ENCODE assay signal across 26 cellular contexts in the genomic region with DNA sequence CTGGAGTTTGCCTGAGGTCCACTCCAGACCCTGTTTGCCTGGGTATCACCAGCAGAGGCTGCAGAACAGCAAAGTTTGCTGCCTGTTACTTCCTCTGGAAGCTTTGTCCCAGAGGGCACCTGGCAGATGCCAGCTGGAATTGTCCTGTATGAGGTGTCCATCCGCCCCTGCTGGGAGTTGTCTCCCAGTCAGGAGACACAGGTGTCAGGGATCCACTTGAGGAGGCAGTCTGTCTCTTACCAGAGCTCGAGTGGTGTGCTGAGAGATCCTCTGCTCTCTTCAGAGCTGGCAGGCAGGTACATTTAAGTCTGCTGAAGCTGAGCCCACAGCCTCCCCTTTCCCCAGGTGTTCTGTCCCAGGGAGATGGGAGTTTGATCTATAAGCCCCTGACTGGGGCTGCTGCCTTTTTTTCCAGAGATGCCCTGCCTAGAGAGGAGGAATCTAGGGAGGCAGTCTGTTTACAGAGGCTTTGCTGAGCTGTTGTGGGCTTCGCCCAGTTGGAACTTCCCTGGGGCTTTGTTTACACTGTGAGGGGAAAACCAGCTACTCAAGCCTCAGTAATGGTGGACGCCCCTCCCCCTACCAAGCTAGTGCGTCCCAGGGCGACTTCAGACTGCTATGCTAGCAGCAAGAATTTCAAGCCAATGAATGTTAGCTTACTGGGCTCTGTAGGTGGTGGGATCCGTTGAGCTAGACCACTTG. TPM values are rescaled to one million over a fixed set of nuclear protein-coding genes. Genes with fewer than 3 reads are reported as not detected.
DNase-seq lines count a peak whose midpoint lies in the region; ATAC-seq, FAIRE-seq and TF ChIP-seq lines count a peak whose summit lies in the region.
"Had no signal": no experiment of that assay in that cellular context is flagged by ENCODE, and none has a peak within 500 bp of the region (broad histone marks: within the 10 kb centered on the region; RNA-seq: fewer than 3 reads in every experiment).

No MANE protein-coding gene starts in this region.

- H3K27me3 Mint-ChIP-seq in WTC11 (ENCODE audit: low read depth) (no peaks in the 10 kb centered on the region), glutamatergic neuron (ENCODE audit: unreplicated experiment) (no peaks in the 10 kb centered on the region)
- H3K27me3 Mint-ChIP-seq: activated CD4-positive, alpha-beta memory T cell treated with anti-CD3 and anti-CD28 coated beads for 36 hours; progenitor cell of endocrine pancreas; stimulated activated memory B cell treated with anti-CD40 and anti-IgM and Interleukin-4, amounts not matched to agents 10 μg/mL and 1 μg/mL and 100 μg/mL, for 72 hours; T-cell had no signal

- peaks cover 22% of the 10 kb centered on the region for H3K4me1 Mint-ChIP-seq in WTC11
- H3K4me1 Mint-ChIP-seq in glutamatergic neuron (ENCODE audit: low read depth, unreplicated experiment) = no peaks in the 10 kb centered on the region
- H3K4me1 Mint-ChIP-seq: immature natural killer cell; stimulated activated memory B cell treated with anti-CD40 and anti-IgM and Interleukin-4, amounts not matched to agents 10 μg/mL and 1 μg/mL and 100 μg/mL, for 72 hours; T-cell had no signal

- FAIRE-seq in kidney (lab: Jason Lieb, UNC) = no peak

- CTCF ChIA-PET in WTC11 (lab: Charles Lee) = interaction anchor here (0.8 to 1.8 kb wide), 4 partner anchors 20 to 62 kb away, joined by 3 to 12 read pairs (median 4); no protein-coding TSS in a partner anchor

- POLR2A ChIA-PET in WTC11 (lab: Charles Lee) = interaction anchor here (0.5 to 0.6 kb wide), 2 partner anchors 67 to 1280 kb away, joined by 3 to 6 read pairs; no protein-coding TSS in a partner anchor

- peaks cover 0 to 4% of the 10 kb centered on the region in 2 donors for H3K9me3 ChIP-seq in kidney (ENCODE audit: control insufficient read depth in 1 of 2, low read length in 2 of 2)
- H3K9me3 ChIP-seq: neutrophil had no signal

- H3K9ac ChIP-seq in kidney (ENCODE audit: low read length in 2 of 2) = no peak overlapping the region
- H3K9ac ChIP-seq: BLaER1 had no signal

- H3K4me3 ChIP-seq in GM12865 (ENCODE audit: low read depth, low read length) = no peak overlapping the region
- H3K4me3 ChIP-seq in kidney (ENCODE audit: low read length in 2 of 2) = no peak overlapping the region
- H3K4me3 ChIP-seq: BLaER1, heart right ventricle, sigmoid colon, SJSA1 had no signal

- TF ChIP-seq CTCF in GM12865 (IDR thresholded peaks at IDR 0.05; ENCODE audit: insufficient read depth, low read depth, low read length, missing control alignments) (no peak), WTC11 (IDR thresholded peaks at IDR 0.05) (no peak), kidney (IDR thresholded peaks at IDR 0.05; ENCODE audit: borderline replicate concordance, extremely low read depth, insufficient read depth) (no peak), glutamatergic neuron (IDR thresholded peaks at IDR 0.05; ENCODE audit: partially characterized antibody, unreplicated experiment) (no peak)

- intact Hi-C loops in kidney (cut with DNase I) = no loop called here

- no peak overlapping the region for H3K27ac ChIP-seq in kidney (ENCODE audit: low read depth in 2 of 2, low read length in 2 of 2)
- H3K27ac ChIP-seq: BLaER1, heart right ventricle, neutrophil, sigmoid colon, SJSA1 had no signal

- peaks cover 48% of the 10 kb centered on the region for H3K36me3 Mint-ChIP-seq in WTC11
- H3K36me3 Mint-ChIP-seq in glutamatergic neuron (ENCODE audit: unreplicated experiment) = peaks cover 13% of the 10 kb centered on the region
- H3K36me3 Mint-ChIP-seq: activated CD4-positive, alpha-beta memory T cell treated with anti-CD3 and anti-CD28 coated beads for 36 hours; immature natural killer cell; stimulated activated memory B cell treated with anti-CD40 and anti-IgM and Interleukin-4, amounts not matched to agents 10 μg/mL and 1 μg/mL and 100 μg/mL, for 72 hours; T-cell had no signal

- no peaks in the 10 kb centered on the region for H3K4me1 ChIP-seq in kidney (ENCODE audit: control insufficient read depth in 1 of 2, insufficient read depth in 1 of 2, low read depth in 1 of 2, low read length in 2 of 2)
- H3K4me1 ChIP-seq: BLaER1, heart right ventricle, sigmoid colon had no signal

- no peaks in the 10 kb centered on the region for H3K36me3 ChIP-seq in kidney (ENCODE audit: control insufficient read depth in 1 of 2, insufficient read depth in 2 of 2, low read length in 2 of 2)
- H3K36me3 ChIP-seq: BLaER1, neutrophil, sigmoid colon had no signal

- ATAC-seq in HG02610 (IDR thresholded peaks at IDR 0.05; ENCODE audit: unreplicated experiment) = peak; percentile 61
- peak; percentile 94 for ATAC-seq in WTC11
- no peak for ATAC-seq in GM21723 (IDR thresholded peaks at IDR 0.05; ENCODE audit: unreplicated experiment)
- ATAC-seq: heart right ventricle; stimulated activated memory B cell treated with anti-CD40 and anti-IgM and Interleukin-4, amounts not matched to agents 10 μg/mL and 1 μg/mL and 100 μg/mL, for 72 hours; T-cell had no signal

- peaks cover 44% of the 10 kb centered on the region for H3K9me3 Mint-ChIP-seq in WTC11
- peaks cover 6% of the 10 kb centered on the region for H3K9me3 Mint-ChIP-seq in glutamatergic neuron (ENCODE audit: unreplicated experiment)

- DNase-seq in GM12865 (ENCODE audit: low read depth) (peak; percentile 19), WTC11 (ENCODE audit: low spot score) (peak; percentile 59), kidney (peak; percentile 24), GM19238 (ENCODE audit: insufficient read length, low spot score) (no peak), glutamatergic neuron (no peak), NCI-H1092 treated with DMSO at 0.1 percent for 48 hours (lab: John Stamatoyannopoulos, UW) (no peak)
- DNase-seq: activated CD4-positive, alpha-beta memory T cell treated with anti-CD3 and anti-CD28 coated beads for 36 hours; activated CD8-positive, alpha-beta memory T cell treated with anti-CD3 and anti-CD28 coated beads, Interleukin-2, amount 50 U/mL, for 4 hours; activated naive CD4-positive, alpha-beta T cell treated with anti-CD3 and anti-CD28 coated beads, Interleukin-2, amount 50 U/mL, for 16 hours; amniotic stem cell; DMS79; effector CD8-positive, alpha-beta T cell; heart right ventricle; immature natural killer cell; Karpas-422; NCI-H524 treated with DMSO at 0.1 percent for 48 hours; sigmoid colon; stimulated activated CD4-positive, alpha-beta T cell treated with anti-CD3 and anti-CD28 coated beads, Interleukin-4, amount 100 ng/mL, for 4 hours; T-cell had no signal

- H3K27ac Mint-ChIP-seq in WTC11 (peak overlapping the region; percentile 85), glutamatergic neuron (ENCODE audit: unreplicated experiment) (no peak overlapping the region)
- H3K27ac Mint-ChIP-seq: activated CD4-positive, alpha-beta memory T cell treated with anti-CD3 and anti-CD28 coated beads for 36 hours; immature natural killer cell; progenitor cell of endocrine pancreas; stimulated activated memory B cell treated with anti-CD40 and anti-IgM and Interleukin-4, amounts not matched to agents 10 μg/mL and 1 μg/mL and 100 μg/mL, for 72 hours; T-cell had no signal

- H3K4me3 Mint-ChIP-seq in WTC11 (no peak overlapping the region), glutamatergic neuron (ENCODE audit: unreplicated experiment) (no peak overlapping the region)
- H3K4me3 Mint-ChIP-seq: activated CD4-positive, alpha-beta memory T cell treated with anti-CD3 and anti-CD28 coated beads for 36 hours; immature natural killer cell; stimulated activated memory B cell treated with anti-CD40 and anti-IgM and Interleukin-4, amounts not matched to agents 10 μg/mL and 1 μg/mL and 100 μg/mL, for 72 hours; T-cell had no signal

TF ChIP-seq in WTC11, 78 proteins besides CTCF, POLR2A, EP300 and RAD21 (continues in another document):
- TF ChIP-seq, protein P1, sequence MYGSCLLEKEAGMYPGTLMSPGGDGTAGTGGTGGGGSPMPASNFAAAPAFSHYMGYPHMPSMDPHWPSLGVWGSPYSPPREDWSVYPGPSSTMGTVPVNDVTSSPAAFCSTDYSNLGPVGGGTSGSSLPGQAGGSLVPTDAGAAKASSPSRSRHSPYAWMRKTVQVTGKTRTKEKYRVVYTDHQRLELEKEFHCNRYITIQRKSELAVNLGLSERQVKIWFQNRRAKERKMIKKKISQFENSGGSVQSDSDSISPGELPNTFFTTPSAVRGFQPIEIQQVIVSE (CRISPR knock-in tag; IDR thresholded peaks at IDR 0.05; ENCODE audit: borderline replicate concordance) = no peak
- TF ChIP-seq, protein P2, sequence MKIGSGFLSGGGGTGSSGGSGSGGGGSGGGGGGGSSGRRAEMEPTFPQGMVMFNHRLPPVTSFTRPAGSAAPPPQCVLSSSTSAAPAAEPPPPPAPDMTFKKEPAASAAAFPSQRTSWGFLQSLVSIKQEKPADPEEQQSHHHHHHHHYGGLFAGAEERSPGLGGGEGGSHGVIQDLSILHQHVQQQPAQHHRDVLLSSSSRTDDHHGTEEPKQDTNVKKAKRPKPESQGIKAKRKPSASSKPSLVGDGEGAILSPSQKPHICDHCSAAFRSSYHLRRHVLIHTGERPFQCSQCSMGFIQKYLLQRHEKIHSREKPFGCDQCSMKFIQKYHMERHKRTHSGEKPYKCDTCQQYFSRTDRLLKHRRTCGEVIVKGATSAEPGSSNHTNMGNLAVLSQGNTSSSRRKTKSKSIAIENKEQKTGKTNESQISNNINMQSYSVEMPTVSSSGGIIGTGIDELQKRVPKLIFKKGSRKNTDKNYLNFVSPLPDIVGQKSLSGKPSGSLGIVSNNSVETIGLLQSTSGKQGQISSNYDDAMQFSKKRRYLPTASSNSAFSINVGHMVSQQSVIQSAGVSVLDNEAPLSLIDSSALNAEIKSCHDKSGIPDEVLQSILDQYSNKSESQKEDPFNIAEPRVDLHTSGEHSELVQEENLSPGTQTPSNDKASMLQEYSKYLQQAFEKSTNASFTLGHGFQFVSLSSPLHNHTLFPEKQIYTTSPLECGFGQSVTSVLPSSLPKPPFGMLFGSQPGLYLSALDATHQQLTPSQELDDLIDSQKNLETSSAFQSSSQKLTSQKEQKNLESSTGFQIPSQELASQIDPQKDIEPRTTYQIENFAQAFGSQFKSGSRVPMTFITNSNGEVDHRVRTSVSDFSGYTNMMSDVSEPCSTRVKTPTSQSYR (CRISPR knock-in tag; IDR thresholded peaks at IDR 0.05) = peak; percentile 67; the same call in 1 of the 2 replicates

RNA-seq across cellular contexts. Expression of a gene that starts 34.7 kb away (rescaled TPM):
- total RNA-seq in WTC11 (2021) = 8.4 to 10.2 TPM (median 8.9 TPM) in 3 replicates
- 266 TPM for total RNA-seq in kidney
- polyA plus RNA-seq in kidney (ENCODE audit: insufficient read depth, low read depth, low replicate concordance) = 26.2 TPM
- total RNA-seq in glutamatergic neuron (ENCODE audit: unreplicated experiment) = 0.59 TPM
- total RNA-seq: activated CD4-positive, alpha-beta memory T cell treated with anti-CD3 and anti-CD28 coated beads for 36 hours had no signal

Comparison
In these comparisons a context has a peak if more than half of its experiments do, and no peak if none do; other contexts are left out.
1. DNase-seq: peak in GM12865 (single experiment), WTC11 (single experiment) and kidney (single experiment); none in GM19238 (single experiment), glutamatergic neuron (single experiment) and NCI-H1092 treated with DMSO at 0.1 percent for 48 hours (single experiment).
2. RNA of a gene that starts 34.7 kb away (total RNA-seq): 266 TPM in kidney (single experiment); 8.4 to 10.2 TPM in WTC11 and 0.59 TPM in glutamatergic neuron (single experiment); every median in the first group is over 10 times any median in the second.